ENCODE assay signal across 19 cellular contexts in genomic region chr3:14811733-14812132, GRCh38. TPM values are rescaled to one million over a fixed set of nuclear protein-coding genes. Genes with fewer than 3 reads are reported as not detected.
DNase-seq lines count a peak whose midpoint lies in the region; ATAC-seq and TF ChIP-seq lines count a peak whose summit lies in the region.
"Had no signal": no experiment of that assay in that cellular context is flagged by ENCODE, and none has a peak within 500 bp of the region (broad histone marks: within the 10 kb centered on the region; RNA-seq: fewer than 3 reads in every experiment).

No MANE protein-coding gene starts in this region.

- H3K9me3 ChIP-seq in ES-I3 (ENCODE audit: control insufficient read depth, insufficient read depth, low read length): no peaks in the 10 kb centered on the region
- H3K9me3 ChIP-seq in left lung: no peaks in the 10 kb centered on the region
- H3K9me3 ChIP-seq in sigmoid colon: no peaks in the 10 kb centered on the region
- H3K9me3 ChIP-seq: SK-N-SH had no signal

- H3K36me3 ChIP-seq in ES-I3 (ENCODE audit: insufficient read depth, low read length) (no peaks in the 10 kb centered on the region), left lung (no peaks in the 10 kb centered on the region), sigmoid colon (no peaks in the 10 kb centered on the region)

- H3K27me3 ChIP-seq in left lung: peaks cover 4 to 67% of the 10 kb centered on the region in 2 donors
- H3K27me3 ChIP-seq in sigmoid colon: peaks cover 9 to 42% (median 29%) of the 10 kb centered on the region in 3 donors

- peaks cover 24% of the 10 kb centered on the region for H3K27me3 Mint-ChIP-seq in endothelial cell (ENCODE audit: unreplicated experiment)

- H3K4me1 ChIP-seq in ES-I3 (ENCODE audit: insufficient read depth, low read length): peaks cover 24% of the 10 kb centered on the region
- H3K4me1 ChIP-seq in left lung: peaks cover 0 to 16% of the 10 kb centered on the region in 2 donors
- peaks cover 0 to 18% (median 12%) of the 10 kb centered on the region in 4 donors for H3K4me1 ChIP-seq in sigmoid colon

- TF ChIP-seq POLR2A in sigmoid colon (IDR thresholded peaks at IDR 0.05): no peak

- TF ChIP-seq EP300 in sigmoid colon (IDR thresholded peaks at IDR 0.05): no peak

- H3K36me3 Mint-ChIP-seq in endothelial cell (ENCODE audit: low read depth, unreplicated experiment): peaks cover 42% of the 10 kb centered on the region

- peaks cover 71% of the 10 kb centered on the region for H3K4me1 Mint-ChIP-seq in endothelial cell (ENCODE audit: unreplicated experiment)

- TF ChIP-seq CTCF in endothelial cell (IDR thresholded peaks at IDR 0.05; ENCODE audit: unreplicated experiment) (no peak), left lung (IDR thresholded peaks at IDR 0.05) (no peak), sigmoid colon (IDR thresholded peaks at IDR 0.05) (no peak)

- ATAC-seq in left lung: peak; percentile 14
- ATAC-seq: activated CD4-positive, CD25-positive, alpha-beta regulatory T cell treated with anti-CD3 and anti-CD28 coated beads, Interleukin-2, amount 50 U/mL, for 24 hours; K562 had no signal

- peak overlapping the region; percentile 44 to 58 for H3K4me3 ChIP-seq in left lung
- H3K4me3 ChIP-seq in sigmoid colon: peak overlapping the region; percentile 32 to 54 (median 50)
- H3K4me3 ChIP-seq: K562 had no signal

- DNase-seq in endothelial cell (ENCODE audit: low spot score) (peak; percentile 30), left lung (no peak), sigmoid colon (no peak), NCI-H748 (lab: John Stamatoyannopoulos, UW; ENCODE audit: unreplicated experiment) (no peak), NCI-H774 (lab: John Stamatoyannopoulos, UW) (no peak), HuH-7.5 (ENCODE audit: low spot score) (no peak), NCI-H146 treated with DMSO at 0.1 percent for 48 hours (lab: John Stamatoyannopoulos, UW; ENCODE audit: unreplicated experiment) (no peak)
- DNase-seq: DMS 273 treated with DMSO at 0.1 percent for 48 hours; HCEC 1CT; NCI-H187; NK-92 treated with Interleukin-12 subunit alpha and Interleukin-12 subunit beta, amount 100 ng/mL, for 24 hours; SK-N-SH; stimulated activated CD4-positive, alpha-beta T cell treated with anti-CD3 and anti-CD28 coated beads, Interleukin-4, amount 100 ng/mL, for 24 hours had no signal

- H3K27ac Mint-ChIP-seq in endothelial cell (ENCODE audit: unreplicated experiment): peak overlapping the region; percentile 96

- 49 to 77% methylated on average over 6 of the region's 6 CpGs for WGBS in sigmoid colon, 2 donors

- peak overlapping the region; percentile 75 to 81 for H3K27ac ChIP-seq in left lung
- peak overlapping the region; percentile 60 to 81 (median 74) for H3K27ac ChIP-seq in sigmoid colon
- H3K27ac ChIP-seq: epithelial cell of prostate had no signal

- peak overlapping the region; percentile 99 for H3K4me3 Mint-ChIP-seq in endothelial cell (ENCODE audit: unreplicated experiment)

- H3K9me3 Mint-ChIP-seq in endothelial cell (ENCODE audit: unreplicated experiment): no peaks in the 10 kb centered on the region

- peak overlapping the region; percentile 87 for H3K9ac ChIP-seq in ES-I3 (ENCODE audit: low read depth, low read length)
- H3K9ac ChIP-seq: SK-N-SH had no signal

- intact Hi-C loops in left lung (cut with DNase I) (no loop called here), sigmoid colon (cut with DNase I) (no loop called here)

RNA-seq across cellular contexts. Expression of gene FGD5, which starts 7.0 kb away (rescaled TPM):
- total RNA-seq in endothelial cell (ENCODE audit: unreplicated experiment) (294 TPM), left lung (10 to 100 TPM; 25.4 to 48.7 TPM), sigmoid colon (10 to 100 TPM in 1 of 4 donors, 1 to 10 TPM in 3; 6.4 to 18.6 (median 7.6) TPM)
- polyA plus RNA-seq in sigmoid colon: 1 to 10 TPM; 2.1 to 5.5 (median 3.6) TPM
- polyA plus RNA-seq: AG04450, K562, keratinocyte, SK-N-SH had no signal
